ENCODE assay signal across 16 cellular contexts in genomic region chr15:28310454-28310853, GRCh38. TPM values are rescaled to one million over a fixed set of nuclear protein-coding genes. Genes with fewer than 3 reads are reported as not detected.
"Had no signal": no experiment of that assay in that cellular context is flagged by ENCODE, and none has a peak within 500 bp of the region (broad histone marks: within the 10 kb centered on the region; RNA-seq: fewer than 3 reads in every experiment).

No MANE protein-coding gene starts in this region.

RNA-seq across cellular contexts. Expression of gene GOLGA6L24, which starts 47.4 kb away (rescaled TPM):
- total RNA-seq: naive thymus-derived CD8-positive, alpha-beta T cell; natural killer cell treated with Interleukin-12 subunit alpha and Interleukin-12 subunit beta and Interleukin-15 and Interleukin-18, amount 100 ng/mL, for 72 hours; neural crest cell; omental fat pad; osteocyte; pancreas; posterior vena cava; renal cortical epithelial cell; sciatic nerve; smooth muscle cell; spleen; suprapubic skin; transverse colon; upper lobe of right lung; urinary bladder; uterus had no signal
- polyA plus RNA-seq: naive thymus-derived CD8-positive, alpha-beta T cell; smooth muscle cell; spleen; urinary bladder had no signal
